In genomic region chr22:28742562-28742962, GRCh38 we compare ENCODE assay signal across 8 cellular contexts. TPM values are rescaled to one million over a fixed set of nuclear protein-coding genes. Genes with fewer than 3 reads are reported as not detected.
DNase-seq lines count a peak whose midpoint lies in the region; ATAC-seq and TF ChIP-seq lines count a peak whose summit lies in the region.

No MANE protein-coding gene starts in this region.

- H3K4me1 ChIP-seq in iPS-18a (ENCODE audit: control insufficient read depth, low read depth, low read length): no peaks in the 10 kb centered on the region
- H3K4me1 ChIP-seq in suprapubic skin: peaks cover 19% of the 10 kb centered on the region

- no peak for DNase-seq in activated CD4-positive, alpha-beta T cell treated with anti-CD3 and anti-CD28 coated beads, Interleukin-2, amount 10 ng/mL, durations not matched to agents 7 days and 5 days
- DNase-seq in activated CD4-positive, alpha-beta T cell treated with anti-CD3 and anti-CD28 coated beads for 4 hours: no peak
- DNase-seq in activated T-helper 1 cell treated with anti-CD3 and anti-CD28 coated beads, Interleukin-12 subunit alpha, Interleukin-12 subunit beta, Interleukin-2, Interleukin-4 antibody, amounts not matched to agents 30 ng/mL and 10 ng/mL and 1 ng/mL, durations not matched to agents 14 hours and 24 hours and 36 hours (ENCODE audit: low spot score): no peak
- no peak for DNase-seq in suprapubic skin (ENCODE audit: low spot score in 2 of 2)
- DNase-seq in GM19238 (ENCODE audit: insufficient read length, low spot score): no peak

- H3K9me3 ChIP-seq in iPS-18a (ENCODE audit: control insufficient read depth, low read depth, low read length): no peaks in the 10 kb centered on the region
- H3K9me3 ChIP-seq in suprapubic skin: no peaks in the 10 kb centered on the region

- TF ChIP-seq EP300 in suprapubic skin (IDR thresholded peaks at IDR 0.05): no peak

- H3K9me3 Mint-ChIP-seq in activated CD4-positive, alpha-beta T cell treated with anti-CD3 and anti-CD28 coated beads, Interleukin-2, amount 10 ng/mL, durations not matched to agents 7 days and 5 days: no peaks in the 10 kb centered on the region
- no peaks in the 10 kb centered on the region for H3K9me3 Mint-ChIP-seq in activated T-helper 1 cell treated with anti-CD3 and anti-CD28 coated beads, Interleukin-12 subunit alpha, Interleukin-12 subunit beta, Interleukin-2, Interleukin-4 antibody, amounts not matched to agents 30 ng/mL and 10 ng/mL and 1 ng/mL, durations not matched to agents 14 hours and 24 hours and 36 hours

- no peaks in the 10 kb centered on the region for H3K27me3 Mint-ChIP-seq in activated CD4-positive, alpha-beta T cell treated with anti-CD3 and anti-CD28 coated beads, Interleukin-2, amount 10 ng/mL, durations not matched to agents 7 days and 5 days
- no peaks in the 10 kb centered on the region for H3K27me3 Mint-ChIP-seq in activated T-helper 1 cell treated with anti-CD3 and anti-CD28 coated beads, Interleukin-12 subunit alpha, Interleukin-12 subunit beta, Interleukin-2, Interleukin-4 antibody, amounts not matched to agents 30 ng/mL and 10 ng/mL and 1 ng/mL, durations not matched to agents 14 hours and 24 hours and 36 hours (ENCODE audit: insufficient read depth)

- no peak for ATAC-seq in HG03342 (IDR thresholded peaks at IDR 0.05; ENCODE audit: unreplicated experiment)
- ATAC-seq in GM18870 (IDR thresholded peaks at IDR 0.05; ENCODE audit: unreplicated experiment): no peak

- H3K4me3 Mint-ChIP-seq in activated CD4-positive, alpha-beta T cell treated with anti-CD3 and anti-CD28 coated beads, Interleukin-2, amount 10 ng/mL, durations not matched to agents 7 days and 5 days: peak overlapping the region; percentile 81
- peak overlapping the region; percentile 86 for H3K4me3 Mint-ChIP-seq in activated T-helper 1 cell treated with anti-CD3 and anti-CD28 coated beads, Interleukin-12 subunit alpha, Interleukin-12 subunit beta, Interleukin-2, Interleukin-4 antibody, amounts not matched to agents 30 ng/mL and 10 ng/mL and 1 ng/mL, durations not matched to agents 14 hours and 24 hours and 36 hours

- H3K36me3 Mint-ChIP-seq in activated CD4-positive, alpha-beta T cell treated with anti-CD3 and anti-CD28 coated beads, Interleukin-2, amount 10 ng/mL, durations not matched to agents 7 days and 5 days (ENCODE audit: low read depth): peaks cover 20% of the 10 kb centered on the region
- H3K36me3 Mint-ChIP-seq in activated T-helper 1 cell treated with anti-CD3 and anti-CD28 coated beads, Interleukin-12 subunit alpha, Interleukin-12 subunit beta, Interleukin-2, Interleukin-4 antibody, amounts not matched to agents 30 ng/mL and 10 ng/mL and 1 ng/mL, durations not matched to agents 14 hours and 24 hours and 36 hours (ENCODE audit: low read depth): peaks cover 11% of the 10 kb centered on the region

- H3K9ac ChIP-seq in iPS-18a (ENCODE audit: low read length): peak overlapping the region; percentile 38

- TF ChIP-seq CTCF in suprapubic skin (IDR thresholded peaks at IDR 0.05): no peak

- H3K4me3 ChIP-seq in iPS-18a (ENCODE audit: low read length) (peak overlapping the region; percentile 86), suprapubic skin (peak overlapping the region; percentile 96)

- POLR2A ChIA-PET in activated CD4-positive, alpha-beta T cell treated with anti-CD3 and anti-CD28 coated beads, Interleukin-2, amount 10 ng/mL, durations not matched to agents 7 days and 5 days (lab: Charles Lee): no interaction called here

- H3K27ac Mint-ChIP-seq in activated CD4-positive, alpha-beta T cell treated with anti-CD3 and anti-CD28 coated beads, Interleukin-2, amount 10 ng/mL, durations not matched to agents 7 days and 5 days: peak overlapping the region; percentile 93
- peak overlapping the region; percentile 70 for H3K27ac Mint-ChIP-seq in activated T-helper 1 cell treated with anti-CD3 and anti-CD28 coated beads, Interleukin-12 subunit alpha, Interleukin-12 subunit beta, Interleukin-2, Interleukin-4 antibody, amounts not matched to agents 30 ng/mL and 10 ng/mL and 1 ng/mL, durations not matched to agents 14 hours and 24 hours and 36 hours

- H3K27ac ChIP-seq in iPS-18a (ENCODE audit: low read length) (no peak overlapping the region), suprapubic skin (peak overlapping the region; percentile 98)

- no peak for TF ChIP-seq POLR2A in suprapubic skin (IDR thresholded peaks at IDR 0.05)

- intact Hi-C loops in activated T-helper 1 cell treated with anti-CD3 and anti-CD28 coated beads, Interleukin-12 subunit alpha, Interleukin-12 subunit beta, Interleukin-2, Interleukin-4 antibody, amounts not matched to agents 30 ng/mL and 10 ng/mL and 1 ng/mL, durations not matched to agents 14 hours and 24 hours and 36 hours (cut with micrococcal nuclease): loop anchor here (1.0 kb wide), 7 partner anchors 30 to 823 kb away; partner anchors contain the start of genes CCDC117, PITPNB, XBP1 and ZNRF3

- H3K36me3 ChIP-seq in iPS-18a (ENCODE audit: control insufficient read depth, low read depth, low read length) (peaks cover 37% of the 10 kb centered on the region), suprapubic skin (peaks cover 37% of the 10 kb centered on the region)

- H3K27me3 ChIP-seq in iPS-18a (ENCODE audit: control insufficient read depth, insufficient read depth, low read length): no peaks in the 10 kb centered on the region
- H3K27me3 ChIP-seq in suprapubic skin: no peaks in the 10 kb centered on the region

- 3% methylated on average over 10 of the region's 10 CpGs for WGBS in suprapubic skin

- CTCF ChIA-PET in activated CD4-positive, alpha-beta T cell treated with anti-CD3 and anti-CD28 coated beads, Interleukin-2, amount 10 ng/mL, durations not matched to agents 7 days and 5 days (lab: Charles Lee): interaction anchor here (1.8 kb wide), 1 partner anchor 60 kb away, joined by 4 read pairs; no protein-coding TSS in a partner anchor

- H3K4me1 Mint-ChIP-seq in activated CD4-positive, alpha-beta T cell treated with anti-CD3 and anti-CD28 coated beads, Interleukin-2, amount 10 ng/mL, durations not matched to agents 7 days and 5 days: peaks cover 51% of the 10 kb centered on the region
- peaks cover 39% of the 10 kb centered on the region for H3K4me1 Mint-ChIP-seq in activated T-helper 1 cell treated with anti-CD3 and anti-CD28 coated beads, Interleukin-12 subunit alpha, Interleukin-12 subunit beta, Interleukin-2, Interleukin-4 antibody, amounts not matched to agents 30 ng/mL and 10 ng/mL and 1 ng/mL, durations not matched to agents 14 hours and 24 hours and 36 hours (ENCODE audit: low read depth)

RNA-seq across cellular contexts. Expression of gene HSCB, which starts 0.7 kb away (rescaled TPM):
- total RNA-seq in activated CD4-positive, alpha-beta T cell treated with anti-CD3 and anti-CD28 coated beads, Interleukin-2, amount 10 ng/mL, durations not matched to agents 7 days and 5 days: 10 to 100 TPM in 1 of 2 experiments, 1 to 10 TPM in 1; 8.9 to 10.6 TPM
- 16.6 and 18.0 TPM in 2 replicates for total RNA-seq in activated T-helper 1 cell treated with anti-CD3 and anti-CD28 coated beads, Interleukin-12 subunit alpha, Interleukin-12 subunit beta, Interleukin-2, Interleukin-4 antibody, amounts not matched to agents 30 ng/mL and 10 ng/mL and 1 ng/mL, durations not matched to agents 14 hours and 24 hours and 36 hours
- 10 to 100 TPM; 14.2 to 28.1 (median 20.5) TPM for total RNA-seq in suprapubic skin

RNA-seq across cellular contexts. Expression of gene CHEK2, which starts 0.9 kb away (rescaled TPM):
- 10 to 100 TPM; 50.8 to 57.6 TPM for total RNA-seq in activated CD4-positive, alpha-beta T cell treated with anti-CD3 and anti-CD28 coated beads, Interleukin-2, amount 10 ng/mL, durations not matched to agents 7 days and 5 days
- 31.4 and 35.0 TPM in 2 replicates for total RNA-seq in activated T-helper 1 cell treated with anti-CD3 and anti-CD28 coated beads, Interleukin-12 subunit alpha, Interleukin-12 subunit beta, Interleukin-2, Interleukin-4 antibody, amounts not matched to agents 30 ng/mL and 10 ng/mL and 1 ng/mL, durations not matched to agents 14 hours and 24 hours and 36 hours
- 10 to 100 TPM in 2 of 4 donors, 1 to 10 TPM in 2; 6.1 to 14.8 (median 10.0) TPM for total RNA-seq in suprapubic skin

RNA-seq across cellular contexts. Expression of gene CCDC117, which starts 29.9 kb away (rescaled TPM):
- 10 to 100 TPM; 30.2 to 31.9 TPM for total RNA-seq in activated CD4-positive, alpha-beta T cell treated with anti-CD3 and anti-CD28 coated beads, Interleukin-2, amount 10 ng/mL, durations not matched to agents 7 days and 5 days
- total RNA-seq in activated T-helper 1 cell treated with anti-CD3 and anti-CD28 coated beads, Interleukin-12 subunit alpha, Interleukin-12 subunit beta, Interleukin-2, Interleukin-4 antibody, amounts not matched to agents 30 ng/mL and 10 ng/mL and 1 ng/mL, durations not matched to agents 14 hours and 24 hours and 36 hours: 46.4 and 52.8 TPM in 2 replicates
- total RNA-seq in suprapubic skin: 10 to 100 TPM; 12.0 to 21.2 (median 16.6) TPM

RNA-seq across cellular contexts. Expression of gene XBP1, which starts 57.8 kb away (rescaled TPM):
- 100 to 1,000 TPM; 159 to 184 TPM for total RNA-seq in activated CD4-positive, alpha-beta T cell treated with anti-CD3 and anti-CD28 coated beads, Interleukin-2, amount 10 ng/mL, durations not matched to agents 7 days and 5 days
- total RNA-seq in activated T-helper 1 cell treated with anti-CD3 and anti-CD28 coated beads, Interleukin-12 subunit alpha, Interleukin-12 subunit beta, Interleukin-2, Interleukin-4 antibody, amounts not matched to agents 30 ng/mL and 10 ng/mL and 1 ng/mL, durations not matched to agents 14 hours and 24 hours and 36 hours: 177 and 181 TPM in 2 replicates
- 100 to 1,000 TPM; 220 to 305 (median 237) TPM for total RNA-seq in suprapubic skin
